8 cellular contexts compared by ENCODE assay signal in the genomic region with DNA sequence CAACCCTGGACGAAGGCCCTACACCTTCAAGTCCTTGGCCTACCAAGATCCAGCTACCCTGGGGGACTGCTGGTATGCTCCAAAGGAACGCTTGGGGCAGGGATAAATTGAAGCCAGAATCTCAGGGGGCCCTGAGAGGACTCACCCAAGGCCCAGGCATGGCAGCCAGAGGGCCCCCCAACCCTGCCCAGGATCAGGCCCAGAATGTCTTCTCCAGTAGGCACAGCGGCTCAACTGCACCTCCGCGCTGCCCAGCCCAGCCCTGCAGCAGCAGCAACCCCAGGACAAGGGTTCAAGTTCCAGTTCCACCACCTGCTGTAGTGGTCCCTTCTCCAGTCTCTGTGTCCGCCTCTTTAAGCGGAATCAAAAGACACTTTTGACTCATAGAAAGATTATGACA. TPM values are rescaled to one million over a fixed set of nuclear protein-coding genes. Genes with fewer than 3 reads are reported as not detected.
A peak's percentile ranks its signal among the peaks of the same experiment; 100 is the strongest.
DNase-seq lines count a peak whose midpoint lies in the region; ATAC-seq, FAIRE-seq and TF ChIP-seq lines count a peak whose summit lies in the region.

No MANE protein-coding gene starts in this region.

- intact Hi-C loops in K562 (cut with micrococcal nuclease) = no loop called here

- TF ChIP-seq POLR2A in K562 (conservative IDR thresholded peaks at IDR 0.05) = no peak

- H3K9me3 Mint-ChIP-seq in naive B cell = peaks cover 0 to 4% (median 0%) of the 10 kb centered on the region in 7 donors

- peak overlapping the region in 4 of 6 donors; percentile 64 to 89 (median 74) for H3K27ac Mint-ChIP-seq in naive B cell

- no peaks in the 10 kb centered on the region for H3K27me3 Mint-ChIP-seq in naive B cell

- DNase-seq in BE2C (no peak), K562 (ENCODE audit: extremely low read depth in 1 of 4, low spot score in 3 of 4) (no peak), naive B cell (no peak)
- no peak for DNase-seq in activated CD4-positive, CD25-positive, alpha-beta regulatory T cell treated with anti-CD3 and anti-CD28 coated beads, Interleukin-2, amount 50 U/mL, for 72 hours
- DNase-seq in activated CD4-positive, alpha-beta T cell treated with anti-CD3 and anti-CD28 coated beads for 48 hours = no peak

- peak overlapping the region; percentile 90 for H2AFZ ChIP-seq in K562 (ENCODE audit: low read depth, low read length)

- CTCF ChIA-PET in K562 (lab: Yijun Ruan, JAX; ENCODE audit: low intra/inter-chr PET ratio) = no interaction called here

- H3K9ac ChIP-seq in HUES6 (ENCODE audit: low read length) (no peak overlapping the region), K562 (ENCODE audit: insufficient read depth in 1 of 2, low read depth in 2 of 2, low read length in 2 of 2) (peak overlapping the region; percentile 95 to 97)

- H3K4me1 ChIP-seq in BE2C (no peaks in the 10 kb centered on the region; the same call in 1 of the 2 replicates), HUES6 (ENCODE audit: control insufficient read depth, insufficient read depth, low read length) (peaks cover 9% of the 10 kb centered on the region), K562 (replicated peaks in 1 of 2; ENCODE audit: control insufficient read depth in 2 of 2, insufficient read depth in 2 of 2, low read length in 2 of 2) (peaks cover 17 to 35% of the 10 kb centered on the region in 2 experiments; a peak in 4 of 5 replicates)

- peaks cover 17 to 29% (median 17%) of the 10 kb centered on the region in 3 donors for H3K4me1 Mint-ChIP-seq in naive B cell

- H3K4me3 Mint-ChIP-seq in naive B cell = peak overlapping the region; percentile 83 to 95 (median 92)

- H3K27me3 ChIP-seq in BE2C (no peaks in the 10 kb centered on the region), HUES6 (ENCODE audit: control insufficient read depth, insufficient read depth, low read length) (no peaks in the 10 kb centered on the region), K562 (ENCODE audit: control insufficient read depth in 2 of 2, insufficient read depth in 2 of 2, low read length in 2 of 2) (no peaks in the 10 kb centered on the region)

- H3K9me1 ChIP-seq in K562 (ENCODE audit: control insufficient read depth, insufficient read depth, low read length) = no peaks in the 10 kb centered on the region

- H3K27ac ChIP-seq in HUES6 (ENCODE audit: low read depth, low read length) (peak overlapping the region; percentile 98; the same call in 1 of the 2 replicates), K562 (ENCODE audit: extremely low read depth, low read depth, low read length) (peak overlapping the region; percentile 90; the same call in 2 of the 3 replicates)

- peak overlapping the region; percentile 85 for H3K4me2 ChIP-seq in K562 (ENCODE audit: insufficient read depth, low read length)

- TF ChIP-seq EP300 in K562 (IDR thresholded peaks at IDR 0.05; ENCODE audit: low read length) = no peak

- peak overlapping the region; percentile 85 for H3K4me3 ChIP-seq in BE2C (ENCODE audit: low read depth, low read length)
- peak overlapping the region; percentile 72 for H3K4me3 ChIP-seq in HUES6 (ENCODE audit: low read depth, low read length)
- H3K4me3 ChIP-seq in K562 = peak overlapping the region; percentile 98

- POLR2A ChIA-PET in K562 (lab: Yijun Ruan, JAX) = interaction anchor here (1.1 to 1.7 kb wide), 2 partner anchors 80 to 284 kb away, joined by 3 to 4 read pairs; no protein-coding TSS in a partner anchor

- H4K20me1 ChIP-seq in K562 (replicated peaks; ENCODE audit: control insufficient read depth, insufficient read depth, low read length) = no peaks in the 10 kb centered on the region

- no peaks in the 10 kb centered on the region for H3K36me3 Mint-ChIP-seq in naive B cell

- 77% methylated on average over 7 of the region's 7 CpGs for WGBS in K562 (ENCODE audit: insufficient coverage, low coverage, missing lambda C conversion rate)

- FAIRE-seq in K562 (lab: Jason Lieb, UNC) = no peak

- no TSS peak for BruUV-seq in K562 (replicated peaks; lab: Mats Ljungman, UMichigan)

- no peaks in the 10 kb centered on the region for H3K9me3 ChIP-seq in BE2C
- no peaks in the 10 kb centered on the region for H3K9me3 ChIP-seq in HUES6 (ENCODE audit: control insufficient read depth, insufficient read depth, low read depth, low read length)
- H3K9me3 ChIP-seq in K562 (replicated peaks; ENCODE audit: control insufficient read depth, insufficient read depth, low read depth, low read length) = no peaks in the 10 kb centered on the region

- in situ Hi-C loops in K562 (cut with MboI) = loop anchor here (5.0 kb wide), 1 partner anchor 77 kb away; no protein-coding TSS in a partner anchor

- TF ChIP-seq CTCF in BE2C (IDR thresholded peaks at IDR 0.05; ENCODE audit: low read depth, low read length) (no peak), K562 (IDR thresholded peaks at IDR 0.05 in 2 of 3, conservative IDR thresholded peaks at IDR 0.05 in 1 of 3; ENCODE audit: insufficient read depth in 2 of 3, low read depth in 1 of 3, low read length in 3 of 3) (0 out of 6 replicates have a peak, but pooled peaks of 1 of the 3 experiments have one; percentile 5)

- ATAC-seq in K562 (no peak), naive B cell (ENCODE audit: low read depth in 2 of 2) (no peak), HG03469 (IDR thresholded peaks at IDR 0.05; ENCODE audit: unreplicated experiment) (no peak), GM18520 (IDR thresholded peaks at IDR 0.05; ENCODE audit: unreplicated experiment) (no peak)

- peaks cover 29% of the 10 kb centered on the region for H3K36me3 ChIP-seq in BE2C
- H3K36me3 ChIP-seq in HUES6 (ENCODE audit: control insufficient read depth, insufficient read depth, low read length) = no peaks in the 10 kb centered on the region
- peaks cover 30% of the 10 kb centered on the region; the same call in 1 of the 3 replicates for H3K36me3 ChIP-seq in K562 (ENCODE audit: control insufficient read depth, insufficient read depth, low read length)

- no peak for TF ChIP-seq RAD21 in K562 (CRISPR knock-in tag; conservative IDR thresholded peaks at IDR 0.05 in 1 of 2, IDR thresholded peaks at IDR 0.05 in 1 of 2)

- peaks cover 66% of the 10 kb centered on the region for H3K79me2 ChIP-seq in K562 (ENCODE audit: control insufficient read depth, insufficient read depth, low read length)

RNA-seq across cellular contexts. Expression of gene TFAP4, which starts 2.2 kb away (rescaled TPM):
- 40.1 TPM for polyA plus RNA-seq in BE2C (2012; ENCODE audit: insufficient read depth, insufficient read length, low read depth)
- total RNA-seq in K562 (2011; cell fraction: chromatin; rRNA removed; ENCODE audit: low replicate concordance) = 12.1 and 23.1 TPM in 2 replicates
- 12.4 and 13.3 TPM in 2 replicates for total RNA-seq in K562 (2011; cell fraction: nucleolus; rRNA removed)
- 11.0 and 16.1 TPM in 2 replicates for total RNA-seq in K562 (2011; cell fraction: nucleoplasm; rRNA removed)
- total RNA-seq in K562 (2014; rRNA removed) (27.7 and 28.8 TPM in 2 replicates), K562 (2014; rRNA removed; fragmentation: Illumina TruSeq; extraction: Trizol) (5.6 and 7.7 TPM in 2 replicates), K562 (2015; rRNA removed; fragmentation: Illumina TruSeq; extraction: Trizol) (16.2 and 16.9 TPM in 2 replicates), K562 (2021) (31.2 and 32.8 TPM in 2 replicates)
- polyA plus RNA-seq in K562 (2011; rRNA removed) (8.5 and 15.3 TPM in 2 replicates), K562 (2014; fragmentation: Illumina TruSeq; extraction: Trizol) (10.6 and 13.6 TPM in 2 replicates), K562 (2014; fragmentation: Nextera tagmentation; extraction: Ambion mirVana) (under 1 TPM; 0.10 to 0.11 TPM), K562 (2014; rRNA removed) (19.8 and 22.6 TPM in 2 replicates), naive B cell (ENCODE audit: low read depth in 6 of 6) (1 to 10 TPM in 1 of 6 donors, under 1 TPM in 5; 0.77 to 1.5 (median 0.87) TPM)
- polyA plus RNA-seq in K562 (2011; cell fraction: cytosol; rRNA removed) = 8.1 and 15.3 TPM in 2 replicates
- polyA plus RNA-seq in K562 (2011; cell fraction: nucleus; rRNA removed) = 12.2 and 17.2 TPM in 2 replicates
- 15.9 and 19.7 TPM in 2 replicates for polyA plus RNA-seq in K562 (2012)
- 14.2 and 15.3 TPM in 2 replicates for polyA minus RNA-seq in K562 (2011; rRNA and poly(A)+ RNA removed)
- polyA minus RNA-seq in K562 (2011; cell fraction: cytosol; rRNA and poly(A)+ RNA removed) = 15.2 and 18.3 TPM in 2 replicates
- 5.0 and 8.7 TPM in 2 replicates for polyA minus RNA-seq in K562 (2011; cell fraction: nucleus; rRNA and poly(A)+ RNA removed)

RNA-seq across cellular contexts. Expression of gene SRL, which starts 28.7 kb away (rescaled TPM):
- 0.11 TPM for polyA plus RNA-seq in BE2C (2012; ENCODE audit: insufficient read depth, insufficient read length, low read depth)
- total RNA-seq in K562 (2011; cell fraction: chromatin; rRNA removed; ENCODE audit: low replicate concordance) = not detected in 2 replicates
- not detected in 2 replicates for total RNA-seq in K562 (2011; cell fraction: nucleolus; rRNA removed)
- total RNA-seq in K562 (2011; cell fraction: nucleoplasm; rRNA removed) = not detected in 2 replicates
- total RNA-seq in K562 (2014; rRNA removed) (not detected in 2 replicates), K562 (2014; rRNA removed; fragmentation: Illumina TruSeq; extraction: Trizol) (not detected in 2 replicates), K562 (2015; rRNA removed; fragmentation: Illumina TruSeq; extraction: Trizol) (not detected in 2 replicates), K562 (2021) (not detected in 2 replicates)
- polyA plus RNA-seq in K562 (2011; rRNA removed) (0.01 TPM in 1 of 2 replicates, not detected in the other), K562 (2014; fragmentation: Illumina TruSeq; extraction: Trizol) (not detected in 2 replicates), K562 (2014; fragmentation: Nextera tagmentation; extraction: Ambion mirVana) (not detected), K562 (2014; rRNA removed) (not detected in 2 replicates), naive B cell (ENCODE audit: low read depth in 6 of 6) (not detected)
- 0.01 and 0.03 TPM in 2 replicates for polyA plus RNA-seq in K562 (2011; cell fraction: cytosol; rRNA removed)
- not detected in 2 replicates for polyA plus RNA-seq in K562 (2011; cell fraction: nucleus; rRNA removed)
- not detected in 2 replicates for polyA plus RNA-seq in K562 (2012)
- not detected in 2 replicates for polyA minus RNA-seq in K562 (2011; rRNA and poly(A)+ RNA removed)
- polyA minus RNA-seq in K562 (2011; cell fraction: cytosol; rRNA and poly(A)+ RNA removed) = not detected in 2 replicates
- not detected in 2 replicates for polyA minus RNA-seq in K562 (2011; cell fraction: nucleus; rRNA and poly(A)+ RNA removed)

RNA-seq across cellular contexts. Expression of gene GLIS2, which starts 45.3 kb away (rescaled TPM):
- 45.4 TPM for polyA plus RNA-seq in BE2C (2012; ENCODE audit: insufficient read depth, insufficient read length, low read depth)
- total RNA-seq in K562 (2011; cell fraction: chromatin; rRNA removed; ENCODE audit: low replicate concordance) = 2.1 and 6.1 TPM in 2 replicates
- 3.8 and 4.2 TPM in 2 replicates for total RNA-seq in K562 (2011; cell fraction: nucleolus; rRNA removed)
- 2.9 and 3.6 TPM in 2 replicates for total RNA-seq in K562 (2011; cell fraction: nucleoplasm; rRNA removed)
- total RNA-seq in K562 (2014; rRNA removed) = 0.91 and 1.4 TPM in 2 replicates
- 0.10 and 0.11 TPM in 2 replicates for total RNA-seq in K562 (2014; rRNA removed; fragmentation: Illumina TruSeq; extraction: Trizol)
- 0.33 and 0.68 TPM in 2 replicates for total RNA-seq in K562 (2015; rRNA removed; fragmentation: Illumina TruSeq; extraction: Trizol)
- 7.6 and 9.0 TPM in 2 replicates for total RNA-seq in K562 (2021)
- 0.57 and 1.0 TPM in 2 replicates for polyA plus RNA-seq in K562 (2011; rRNA removed)
- 1.0 and 2.2 TPM in 2 replicates for polyA plus RNA-seq in K562 (2011; cell fraction: cytosol; rRNA removed)
- 2.8 and 4.9 TPM in 2 replicates for polyA plus RNA-seq in K562 (2011; cell fraction: nucleus; rRNA removed)
- 6.8 and 7.9 TPM in 2 replicates for polyA plus RNA-seq in K562 (2012)
- 2.2 and 5.8 TPM in 2 replicates for polyA plus RNA-seq in K562 (2014; fragmentation: Illumina TruSeq; extraction: Trizol)
- under 1 TPM; 0.10 to 0.25 TPM for polyA plus RNA-seq in K562 (2014; fragmentation: Nextera tagmentation; extraction: Ambion mirVana)
- 2.3 and 2.9 TPM in 2 replicates for polyA plus RNA-seq in K562 (2014; rRNA removed)
- polyA minus RNA-seq in K562 (2011; rRNA and poly(A)+ RNA removed) = 0.27 and 0.32 TPM in 2 replicates
- polyA minus RNA-seq in K562 (2011; cell fraction: cytosol; rRNA and poly(A)+ RNA removed) = 3.3 and 4.6 TPM in 2 replicates
- 1.00 and 1.1 TPM in 2 replicates for polyA minus RNA-seq in K562 (2011; cell fraction: nucleus; rRNA and poly(A)+ RNA removed)
- polyA plus RNA-seq in naive B cell (ENCODE audit: low read depth in 6 of 6) = not detected
